Comparison of ENCODE assay signal across 19 cellular contexts in the genomic region with DNA sequence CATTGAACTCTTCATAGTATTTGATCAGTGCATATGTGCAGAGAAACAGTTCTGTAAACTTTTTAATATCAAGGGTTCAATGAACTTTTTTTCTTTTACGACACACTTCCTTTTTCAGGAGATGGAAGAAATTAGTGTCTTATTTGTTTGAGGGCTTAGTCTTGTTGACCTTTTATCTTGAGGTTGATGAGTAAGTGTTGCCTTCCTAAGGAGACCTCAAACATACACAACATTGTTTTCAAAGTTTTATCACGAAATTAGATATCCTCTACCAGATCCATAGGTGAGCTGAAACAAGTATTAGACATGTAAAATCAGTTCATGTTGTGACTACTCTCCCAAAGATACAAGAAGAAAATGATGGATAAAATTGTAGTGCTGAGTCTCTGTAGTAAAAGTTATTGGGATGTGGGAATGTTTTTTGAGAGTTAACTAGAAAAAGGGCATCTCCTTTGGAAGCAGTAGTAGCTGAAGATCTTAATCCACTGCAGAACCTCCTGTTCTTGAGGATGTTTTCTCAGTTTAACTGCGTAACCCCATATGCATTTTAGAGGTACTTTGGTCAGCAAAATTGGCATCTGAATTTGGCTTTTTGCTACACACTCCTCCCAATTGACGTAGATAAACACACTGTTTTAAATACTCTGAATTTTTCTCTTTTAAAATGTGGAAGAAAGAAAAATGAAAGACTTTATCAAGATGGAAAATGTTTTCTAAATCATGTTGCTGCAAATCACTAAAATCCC.
A peak's percentile ranks its signal among the peaks of the same experiment; 100 is the strongest.
DNase-seq lines count a peak whose midpoint lies in the region; ATAC-seq and TF ChIP-seq lines count a peak whose summit lies in the region.
"Had no signal": no experiment of that assay in that cellular context is flagged by ENCODE, and none has a peak within 500 bp of the region (broad histone marks: within the 10 kb centered on the region; RNA-seq: fewer than 3 reads in every experiment).

No MANE protein-coding gene starts in this region.

- H3K4me3 Mint-ChIP-seq in activated T-helper 17 cell treated with anti-CD3 and anti-CD28 coated beads, Interleukin-2, amount 50 U/mL, for 72 hours: peak overlapping the region; percentile 18
- H3K4me3 Mint-ChIP-seq: activated B cell treated with CpG ODN at 0.5 μM for 24 hours had no signal

- no peak overlapping the region for H3K4me3 ChIP-seq in fibroblast of villous mesenchyme (ENCODE audit: low read depth, low read length)
- H3K4me3 ChIP-seq: body of pancreas, dorsolateral prefrontal cortex, lung had no signal

- peaks cover 89% of the 10 kb centered on the region for H3K36me3 Mint-ChIP-seq in activated T-helper 17 cell treated with anti-CD3 and anti-CD28 coated beads, Interleukin-2, amount 50 U/mL, for 72 hours (ENCODE audit: low read depth)

- H3K4me1 Mint-ChIP-seq in activated T-helper 17 cell treated with anti-CD3 and anti-CD28 coated beads, Interleukin-2, amount 50 U/mL, for 72 hours: peaks cover 20% of the 10 kb centered on the region
- H3K4me1 Mint-ChIP-seq: activated B cell treated with CpG ODN at 0.5 μM for 24 hours had no signal

- H3K9me3 Mint-ChIP-seq in activated T-helper 17 cell treated with anti-CD3 and anti-CD28 coated beads, Interleukin-2, amount 50 U/mL, for 72 hours: no peaks in the 10 kb centered on the region
- H3K9me3 Mint-ChIP-seq: activated B cell treated with CpG ODN at 0.5 μM for 24 hours had no signal

- DNase-seq in DMS53 (lab: John Stamatoyannopoulos, UW): peak; percentile 35
- DNase-seq in HuH-7 (ENCODE audit: low spot score): peak; percentile 1
- DNase-seq in fibroblast of villous mesenchyme (ENCODE audit: low read depth): peak; percentile 69
- DNase-seq in OCI-M2 (lab: John Stamatoyannopoulos, UW; ENCODE audit: unreplicated experiment): no peak
- no peak for DNase-seq in GM20000 (ENCODE audit: low spot score)
- DNase-seq in hepatic stellate cell (ENCODE audit: low spot score): no peak
- DNase-seq: activated B cell treated with CpG ODN at 0.5 μM for 24 hours; body of pancreas; C1 segment of cervical spinal cord; DMS153; dorsolateral prefrontal cortex; foreskin melanocyte; naive thymus-derived CD4-positive, alpha-beta T cell; NCI-H1048; NCI-H748 treated with DMSO at 0.1 percent for 48 hours; SW 1271 had no signal

- TF ChIP-seq CTCF in fibroblast of villous mesenchyme (IDR thresholded peaks at IDR 0.05; ENCODE audit: insufficient read depth, low read depth, low read length): no peak
- no peak for TF ChIP-seq CTCF in GM20000 (IDR thresholded peaks at IDR 0.05; ENCODE audit: extremely low read depth, missing control alignments)

- H3K27ac Mint-ChIP-seq in activated T-helper 17 cell treated with anti-CD3 and anti-CD28 coated beads, Interleukin-2, amount 50 U/mL, for 72 hours: peak overlapping the region; percentile 31
- H3K27ac Mint-ChIP-seq: activated B cell treated with CpG ODN at 0.5 μM for 24 hours, progenitor cell of endocrine pancreas had no signal

- H3K27me3 Mint-ChIP-seq in activated T-helper 17 cell treated with anti-CD3 and anti-CD28 coated beads, Interleukin-2, amount 50 U/mL, for 72 hours: no peaks in the 10 kb centered on the region
- H3K27me3 Mint-ChIP-seq: activated B cell treated with CpG ODN at 0.5 μM for 24 hours; naive thymus-derived CD4-positive, alpha-beta T cell; progenitor cell of endocrine pancreas had no signal

- ATAC-seq in activated T-helper 17 cell treated with anti-CD3 and anti-CD28 coated beads, Interleukin-2, amount 50 U/mL, for 72 hours (replicated peaks): peak; percentile 94
- ATAC-seq: body of pancreas; naive thymus-derived CD4-positive, alpha-beta T cell had no signal

Comparison
In these comparisons a context has a peak if more than half of its experiments do, and no peak if none do; other contexts are left out.
1. DNase-seq: peak in DMS53 (single experiment), HuH-7 (single experiment) and fibroblast of villous mesenchyme (single experiment); none in OCI-M2 (single experiment), GM20000 (single experiment) and hepatic stellate cell (single experiment).